In genomic region chr22:21657020-21657360, GRCh38 we compare ENCODE assay signal across 8 cellular contexts. TPM values are rescaled to one million over a fixed set of nuclear protein-coding genes. Genes with fewer than 3 reads are reported as not detected.
DNase-seq lines count a peak whose midpoint lies in the region; ATAC-seq and TF ChIP-seq lines count a peak whose summit lies in the region.

No MANE protein-coding gene starts in this region.

- no peaks in the 10 kb centered on the region for H3K36me3 Mint-ChIP-seq in glutamatergic neuron (ENCODE audit: unreplicated experiment)

- no peak for TF ChIP-seq POLR2A in spleen (IDR thresholded peaks at IDR 0.05)

- H3K4me3 ChIP-seq in WERI-Rb-1 (ENCODE audit: low read depth, low read length) (peak overlapping the region; percentile 17), spleen (peak overlapping the region in 7 of 8 donors; percentile 66 to 95 (median 75))

- H3K27ac ChIP-seq in WERI-Rb-1, result peak overlapping the region; percentile 96
- peak overlapping the region in 6 of 8 donors; percentile 3 to 78 (median 62) for H3K27ac ChIP-seq in spleen

- H3K27ac Mint-ChIP-seq in glutamatergic neuron (ENCODE audit: unreplicated experiment), result peak overlapping the region; percentile 19

- peaks cover 4% of the 10 kb centered on the region for H3K9me3 Mint-ChIP-seq in glutamatergic neuron (ENCODE audit: unreplicated experiment)

- peaks cover 42% of the 10 kb centered on the region for H3K36me3 ChIP-seq in WERI-Rb-1
- no peaks in the 10 kb centered on the region for H3K36me3 ChIP-seq in spleen

- H3K4me3 Mint-ChIP-seq in glutamatergic neuron (ENCODE audit: unreplicated experiment), result peak overlapping the region; percentile 80

- H3K27me3 ChIP-seq in WERI-Rb-1 (ENCODE audit: insufficient read depth, low read depth, severe bottlenecking), result no peaks in the 10 kb centered on the region
- no peaks in the 10 kb centered on the region for H3K27me3 ChIP-seq in spleen (replicated peaks in 1 of 7)

- H3K27me3 Mint-ChIP-seq in glutamatergic neuron (ENCODE audit: unreplicated experiment), result peaks cover 5% of the 10 kb centered on the region

- peaks cover 0 to 34% (median 29%) of the 10 kb centered on the region in 6 donors for H3K4me1 ChIP-seq in spleen

- H3K9me3 ChIP-seq in WERI-Rb-1 (ENCODE audit: severe bottlenecking) (no peaks in the 10 kb centered on the region), spleen (no peaks in the 10 kb centered on the region)

- peak; percentile 42 for DNase-seq in NCI-H1092 treated with DMSO at 0.1 percent for 48 hours (lab: John Stamatoyannopoulos, UW)
- DNase-seq in NCI-H1092 (lab: John Stamatoyannopoulos, UW), result no peak
- no peak for DNase-seq in WERI-Rb-1
- no peak for DNase-seq in glutamatergic neuron
- no peak for DNase-seq in spleen
- DNase-seq in NOMO-1 (lab: John Stamatoyannopoulos, UW; ENCODE audit: unreplicated experiment in 2 of 2), result no peak
- DNase-seq in sciatic nerve (ENCODE audit: low spot score), result no peak

- WGBS in spleen, 5 donors, result 42 to 59% (median 50%) methylated on average over 17 of the region's 17 CpGs

- no peaks in the 10 kb centered on the region for H3K4me1 Mint-ChIP-seq in glutamatergic neuron (ENCODE audit: low read depth, unreplicated experiment)

- intact Hi-C loops in spleen (cut with DNase I; ENCODE audit: low total_unique reads), result no loop called here
- intact Hi-C loops in sciatic nerve (cut with DNase I), result loop anchor here (10.0 kb wide), 1 partner anchor 1548 kb away; no protein-coding TSS in a partner anchor

- TF ChIP-seq CTCF in WERI-Rb-1 (IDR thresholded peaks at IDR 0.05; ENCODE audit: low read depth, low read length) (no peak), glutamatergic neuron (IDR thresholded peaks at IDR 0.05; ENCODE audit: partially characterized antibody, unreplicated experiment) (no peak), spleen (IDR thresholded peaks at IDR 0.05 in 8 of 11, conservative IDR thresholded peaks at IDR 0.05 in 3 of 11) (no peak)

- no peak for ATAC-seq in HG02852 (IDR thresholded peaks at IDR 0.05; ENCODE audit: unreplicated experiment)
- no peak for ATAC-seq in sciatic nerve

RNA-seq across cellular contexts. Expression of gene PPIL2, which starts 8.8 kb away (rescaled TPM):
- total RNA-seq in glutamatergic neuron (ENCODE audit: unreplicated experiment) (61.6 TPM), spleen (10 to 100 TPM; 43.2 to 71.5 (median 54.9) TPM), sciatic nerve (31.9 TPM)
- polyA plus RNA-seq in spleen, result 10 to 100 TPM; 23.7 to 51.8 (median 39.1) TPM

RNA-seq across cellular contexts. Expression of gene SDF2L1, which starts 14.9 kb away (rescaled TPM):
- 24.0 TPM for total RNA-seq in glutamatergic neuron (ENCODE audit: unreplicated experiment)
- 10 to 100 TPM; 27.9 to 51.9 (median 36.0) TPM for total RNA-seq in spleen
- 10 to 100 TPM; 16.6 to 43.9 (median 32.9) TPM for polyA plus RNA-seq in spleen
- total RNA-seq in sciatic nerve, result 21.8 TPM

RNA-seq across cellular contexts. Expression of gene CCDC116, which starts 24.4 kb away (rescaled TPM):
- total RNA-seq in glutamatergic neuron (ENCODE audit: unreplicated experiment), result 0.71 TPM
- total RNA-seq in spleen, result under 1 TPM; 0.24 to 0.66 (median 0.51) TPM
- polyA plus RNA-seq in spleen, result under 1 TPM; 0.45 to 0.63 (median 0.47) TPM
- total RNA-seq in sciatic nerve, result 0.89 TPM

RNA-seq across cellular contexts. Expression of gene YDJC, which starts 27.2 kb away (rescaled TPM):
- total RNA-seq in glutamatergic neuron (ENCODE audit: unreplicated experiment), result 10.3 TPM
- total RNA-seq in spleen, result 10 to 100 TPM; 19.0 to 35.0 (median 23.8) TPM
- 10 to 100 TPM; 41.0 to 54.3 (median 44.6) TPM for polyA plus RNA-seq in spleen
- total RNA-seq in sciatic nerve, result 7.0 TPM
